ENCODE assay signal across 1 cellular context in the genomic region with DNA sequence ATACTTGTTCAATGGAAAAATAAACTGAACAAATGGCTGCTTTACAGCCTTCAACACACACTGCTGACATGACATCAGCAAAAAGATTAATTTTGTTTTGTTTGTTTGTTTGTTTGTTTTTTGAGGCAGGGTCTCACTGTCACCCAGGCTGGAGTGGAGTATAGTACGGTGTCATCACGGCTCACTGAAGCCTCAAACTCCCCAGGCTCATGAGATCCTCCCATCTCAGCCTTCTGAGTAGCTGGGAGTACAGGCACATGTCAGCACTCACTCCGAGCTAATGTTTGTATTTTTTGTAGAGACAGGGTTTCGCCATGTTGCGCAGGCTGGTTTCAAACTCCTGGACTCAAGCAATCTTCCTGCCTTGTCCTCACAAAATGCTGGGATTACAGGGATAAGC.
TF ChIP-seq lines count a peak whose summit lies in the region.

No MANE protein-coding gene starts in this region.

TF ChIP-seq in K562, 482 proteins besides CTCF, POLR2A, EP300 and RAD21 (continued from another document):
- TF ChIP-seq, protein P1, sequence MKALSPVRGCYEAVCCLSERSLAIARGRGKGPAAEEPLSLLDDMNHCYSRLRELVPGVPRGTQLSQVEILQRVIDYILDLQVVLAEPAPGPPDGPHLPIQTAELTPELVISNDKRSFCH (CRISPR knock-in tag; IDR thresholded peaks at IDR 0.05), result no peak
- TF ChIP-seq, protein P1 (tag; IDR thresholded peaks at IDR 0.05), result no peak
